Comparison of ENCODE assay signal across 1 cellular context in genomic region chr2:143646271-143646670, GRCh38.
TF ChIP-seq lines count a peak whose summit lies in the region.

No MANE protein-coding gene starts in this region.

TF ChIP-seq in HEK293, 187 proteins besides CTCF, POLR2A, EP300 and RAD21 (continued from another document):
- no peak for TF ChIP-seq OVOL3 (tag by site-specific recombination; IDR thresholded peaks at IDR 0.05)
- no peak for TF ChIP-seq HOXC10 (CRISPR knock-in tag; IDR thresholded peaks at IDR 0.05)
- no peak for TF ChIP-seq ZNF600 (tag by site-specific recombination; IDR thresholded peaks at IDR 0.05)
TF ChIP-seq in HEK293: peak in this region for 1.
